15 cellular contexts compared by ENCODE assay signal in genomic region chr1:177274687-177275211, GRCh38.
A peak's percentile ranks its signal among the peaks of the same experiment; 100 is the strongest.
DNase-seq lines count a peak whose midpoint lies in the region; ATAC-seq and TF ChIP-seq lines count a peak whose summit lies in the region.
"Had no signal": no experiment of that assay in that cellular context is flagged by ENCODE, and none has a peak within 500 bp of the region (broad histone marks: within the 10 kb centered on the region; RNA-seq: fewer than 3 reads in every experiment).

No MANE protein-coding gene starts in this region.

- no peaks in the 10 kb centered on the region for H3K9me3 ChIP-seq in sigmoid colon
- H3K9me3 ChIP-seq: HAP-1 had no signal

- peak; percentile 76 for DNase-seq in Daoy (ENCODE audit: low read depth)
- DNase-seq in NCI-H226: peak; percentile 37
- DNase-seq in foreskin fibroblast: peak; percentile 69 to 80
- DNase-seq in sigmoid colon: peak; percentile 75
- no peak for DNase-seq in activated naive CD4-positive, alpha-beta T cell treated with anti-CD3 and anti-CD28 coated beads for 36 hours
- no peak for DNase-seq in SK-N-DZ (ENCODE audit: low spot score)
- DNase-seq: activated CD8-positive, alpha-beta memory T cell treated with anti-CD3 and anti-CD28 coated beads, Interleukin-2, amount 10 ng/mL, durations not matched to agents 7 days and 5 days; CD8-positive, alpha-beta memory T cell; hippocampal formation; NCI-H2081 treated with DMSO at 0.1 percent for 48 hours; SW 1271 had no signal

- H3K27ac ChIP-seq in sigmoid colon: peak overlapping the region; percentile 32 to 77 (median 63)

- no peak overlapping the region for H3K4me3 Mint-ChIP-seq in activated naive CD4-positive, alpha-beta T cell treated with anti-CD3 and anti-CD28 coated beads for 36 hours
- H3K4me3 Mint-ChIP-seq: activated CD8-positive, alpha-beta memory T cell treated with anti-CD3 and anti-CD28 coated beads, Interleukin-2, amount 10 ng/mL, durations not matched to agents 7 days and 5 days; CD8-positive, alpha-beta memory T cell; natural killer cell treated with Interleukin-12 subunit alpha and Interleukin-12 subunit beta and Interleukin-15 and Interleukin-18, amount 100 ng/mL, for 72 hours had no signal

- H3K4me3 ChIP-seq in foreskin fibroblast (ENCODE audit: low read depth in 1 of 2, low read length in 2 of 2): no peak overlapping the region
- H3K4me3 ChIP-seq in sigmoid colon: no peak overlapping the region
- H3K4me3 ChIP-seq: HAP-1 had no signal

- H3K9me3 Mint-ChIP-seq in activated naive CD4-positive, alpha-beta T cell treated with anti-CD3 and anti-CD28 coated beads for 36 hours: no peaks in the 10 kb centered on the region

- no peak overlapping the region for H3K27ac Mint-ChIP-seq in activated naive CD4-positive, alpha-beta T cell treated with anti-CD3 and anti-CD28 coated beads for 36 hours
- H3K27ac Mint-ChIP-seq: activated CD8-positive, alpha-beta memory T cell treated with anti-CD3 and anti-CD28 coated beads, Interleukin-2, amount 10 ng/mL, durations not matched to agents 7 days and 5 days; CD8-positive, alpha-beta memory T cell; natural killer cell treated with Interleukin-12 subunit alpha and Interleukin-12 subunit beta and Interleukin-15 and Interleukin-18, amount 100 ng/mL, for 72 hours had no signal

- H3K4me1 Mint-ChIP-seq in activated naive CD4-positive, alpha-beta T cell treated with anti-CD3 and anti-CD28 coated beads for 36 hours (ENCODE audit: low read depth): no peaks in the 10 kb centered on the region
- H3K4me1 Mint-ChIP-seq: activated CD8-positive, alpha-beta memory T cell treated with anti-CD3 and anti-CD28 coated beads, Interleukin-2, amount 10 ng/mL, durations not matched to agents 7 days and 5 days; CD8-positive, alpha-beta memory T cell had no signal

- TF ChIP-seq CTCF in foreskin fibroblast (IDR thresholded peaks at IDR 0.05; ENCODE audit: low read depth, low read length): no peak
- no peak for TF ChIP-seq CTCF in sigmoid colon (IDR thresholded peaks at IDR 0.05)

- H3K27me3 ChIP-seq in sigmoid colon: no peaks in the 10 kb centered on the region

- peaks cover 0 to 47% (median 29%) of the 10 kb centered on the region in 4 donors for H3K4me1 ChIP-seq in sigmoid colon
- H3K4me1 ChIP-seq: HAP-1 had no signal

- TF ChIP-seq EP300 in sigmoid colon (IDR thresholded peaks at IDR 0.05): no peak

- H3K27me3 Mint-ChIP-seq in activated naive CD4-positive, alpha-beta T cell treated with anti-CD3 and anti-CD28 coated beads for 36 hours (ENCODE audit: low read depth): peaks cover 2% of the 10 kb centered on the region
- H3K27me3 Mint-ChIP-seq: activated CD8-positive, alpha-beta memory T cell treated with anti-CD3 and anti-CD28 coated beads, Interleukin-2, amount 10 ng/mL, durations not matched to agents 7 days and 5 days; natural killer cell treated with Interleukin-12 subunit alpha and Interleukin-12 subunit beta and Interleukin-15 and Interleukin-18, amount 100 ng/mL, for 72 hours had no signal

- WGBS in sigmoid colon, 2 donors: 11 to 52% methylated on average over 5 of the region's 5 CpGs

- intact Hi-C loops in sigmoid colon (cut with DNase I): loop anchor here (2.0 kb wide), 1 partner anchor 66 kb away; no protein-coding TSS in a partner anchor
- intact Hi-C loops in activated naive CD4-positive, alpha-beta T cell treated with anti-CD3 and anti-CD28 coated beads for 36 hours (cut with micrococcal nuclease): no loop called here

- TF ChIP-seq POLR2A in sigmoid colon (IDR thresholded peaks at IDR 0.05): no peak

- no peak for ATAC-seq in GM21576 (IDR thresholded peaks at IDR 0.05; ENCODE audit: unreplicated experiment)
- ATAC-seq in HG03520 (IDR thresholded peaks at IDR 0.05; ENCODE audit: unreplicated experiment): no peak
- ATAC-seq: activated CD8-positive, alpha-beta memory T cell treated with anti-CD3 and anti-CD28 coated beads, Interleukin-2, amount 10 ng/mL, durations not matched to agents 7 days and 5 days had no signal

- no peaks in the 10 kb centered on the region for H3K36me3 Mint-ChIP-seq in activated naive CD4-positive, alpha-beta T cell treated with anti-CD3 and anti-CD28 coated beads for 36 hours (ENCODE audit: low read depth)
- H3K36me3 Mint-ChIP-seq: activated CD8-positive, alpha-beta memory T cell treated with anti-CD3 and anti-CD28 coated beads, Interleukin-2, amount 10 ng/mL, durations not matched to agents 7 days and 5 days; CD8-positive, alpha-beta memory T cell; natural killer cell treated with Interleukin-12 subunit alpha and Interleukin-12 subunit beta and Interleukin-15 and Interleukin-18, amount 100 ng/mL, for 72 hours had no signal

- no peaks in the 10 kb centered on the region for H3K36me3 ChIP-seq in sigmoid colon
- H3K36me3 ChIP-seq: HAP-1 had no signal

- CTCF ChIA-PET in activated naive CD4-positive, alpha-beta T cell treated with anti-CD3 and anti-CD28 coated beads for 36 hours (lab: Charles Lee): no interaction called here

Comparison
In these comparisons a context has a peak if more than half of its experiments do, and no peak if none do; other contexts are left out.
1. DNase-seq: peak in Daoy (single experiment), NCI-H226 (single experiment), foreskin fibroblast (2 of 2) and sigmoid colon (single experiment); none in activated naive CD4-positive, alpha-beta T cell treated with anti-CD3 and anti-CD28 coated beads for 36 hours (single experiment) and SK-N-DZ (single experiment).